Comparison of ENCODE assay signal across 8 cellular contexts in genomic region chr1:33429846-33430750, GRCh38. TPM values are rescaled to one million over a fixed set of nuclear protein-coding genes. Genes with fewer than 3 reads are reported as not detected.
DNase-seq lines count a peak whose midpoint lies in the region; ATAC-seq and TF ChIP-seq lines count a peak whose summit lies in the region.

No MANE protein-coding gene starts in this region.

- intact Hi-C loops in right cardiac atrium (cut with DNase I) = no loop called here

- H3K27ac ChIP-seq in right cardiac atrium (ENCODE audit: low read length) = peak overlapping the region; percentile 67

- ATAC-seq in HG03139 (IDR thresholded peaks at IDR 0.05; ENCODE audit: unreplicated experiment) = peak; percentile 10
- peak; percentile 33 to 35 for ATAC-seq in right cardiac atrium
- no peak for ATAC-seq in HG03196 (IDR thresholded peaks at IDR 0.05; ENCODE audit: unreplicated experiment)

- no peak for TF ChIP-seq CTCF in GM12864 (IDR thresholded peaks at IDR 0.05; ENCODE audit: low read depth, low read length, missing control alignments)

- H3K27me3 ChIP-seq in right cardiac atrium (ENCODE audit: control insufficient read depth, insufficient read depth) = no peaks in the 10 kb centered on the region

- H3K9me3 ChIP-seq in right cardiac atrium (ENCODE audit: control insufficient read depth, low read length) = no peaks in the 10 kb centered on the region

- DNase-seq in GM12864 (ENCODE audit: low read depth) = no peak
- DNase-seq in activated T-helper 9 cell treated with anti-CD3 and anti-CD28 coated beads, Interleukin-2, amount 50 U/mL, for 16 hours (ENCODE audit: low read depth) = peak; percentile 2
- peak; percentile 39 to 79 (median 71) for DNase-seq in right cardiac atrium
- peak; percentile 82 for DNase-seq in retina
- no peak for DNase-seq in activated effector memory CD4-positive, alpha-beta T cell treated with anti-CD3 and anti-CD28 coated beads, Interleukin-2, amount 50 U/mL, for 16 hours
- no peak for DNase-seq in SK-N-DZ (ENCODE audit: low spot score)

- H3K4me3 ChIP-seq in GM12864 (ENCODE audit: low read depth, low read length) = peak overlapping the region; percentile 55
- H3K4me3 ChIP-seq in right cardiac atrium (ENCODE audit: low read length) = peak overlapping the region; percentile 85

- 8% methylated on average over 66 of the region's 66 CpGs for WGBS in right cardiac atrium

- H3K4me1 ChIP-seq in right cardiac atrium (ENCODE audit: control insufficient read depth, insufficient read depth, low read length) = peaks cover 5% of the 10 kb centered on the region

RNA-seq across cellular contexts. Expression of gene PHC2, which starts 0.8 kb away (rescaled TPM):
- total RNA-seq in right cardiac atrium = 100 to 1,000 TPM in 2 of 4 donors, 10 to 100 TPM in 2; 89.3 to 105 (median 99.1) TPM
- 93.7 TPM for polyA plus RNA-seq in right cardiac atrium
- 97.6 and 136 TPM in 2 replicates for polyA plus RNA-seq in SK-N-DZ (2014; cell fraction: cytosol; rRNA removed)
- 53.3 and 63.6 TPM in 2 replicates for polyA plus RNA-seq in SK-N-DZ (2014; cell fraction: nucleus; rRNA removed)

RNA-seq across cellular contexts. Expression of gene ZSCAN20, which starts 42.3 kb away (rescaled TPM):
- total RNA-seq in right cardiac atrium = 1 to 10 TPM; 3.8 to 5.9 (median 5.0) TPM
- polyA plus RNA-seq in right cardiac atrium = 1.6 TPM
- 2.4 and 5.0 TPM in 2 replicates for polyA plus RNA-seq in SK-N-DZ (2014; cell fraction: cytosol; rRNA removed)
- 2.3 and 4.0 TPM in 2 replicates for polyA plus RNA-seq in SK-N-DZ (2014; cell fraction: nucleus; rRNA removed)

Comparison
In these comparisons a context has a peak if more than half of its experiments do, and no peak if none do; other contexts are left out.
1. DNase-seq: peak in activated T-helper 9 cell treated with anti-CD3 and anti-CD28 coated beads, Interleukin-2, amount 50 U/mL, for 16 hours (single experiment), right cardiac atrium (3 of 3) and retina (single experiment); none in GM12864 (single experiment), activated effector memory CD4-positive, alpha-beta T cell treated with anti-CD3 and anti-CD28 coated beads, Interleukin-2, amount 50 U/mL, for 16 hours (single experiment) and SK-N-DZ (single experiment).